In the genomic region with DNA sequence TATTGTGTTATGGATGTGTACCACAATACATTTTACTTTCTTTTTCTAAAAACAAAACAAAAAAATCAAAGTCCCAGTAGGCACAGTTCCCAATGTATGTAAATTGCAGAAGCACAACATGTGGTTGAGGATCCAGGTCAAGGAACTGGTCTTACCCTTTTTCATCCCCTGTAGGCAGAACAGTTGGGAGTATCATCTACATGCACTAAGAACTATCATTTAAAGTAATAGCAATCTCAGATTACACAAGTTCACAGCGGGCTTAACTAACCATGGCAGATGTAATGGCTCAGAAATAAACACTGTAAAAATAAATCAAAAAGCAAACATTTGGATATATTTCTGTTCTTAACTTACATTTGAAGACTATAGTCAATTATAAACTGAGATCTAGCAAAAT, we compare ENCODE assay signal across 16 cellular contexts.
DNase-seq lines count a peak whose midpoint lies in the region; ATAC-seq and TF ChIP-seq lines count a peak whose summit lies in the region.
"Had no signal": no experiment of that assay in that cellular context is flagged by ENCODE, and none has a peak within 500 bp of the region (broad histone marks: within the 10 kb centered on the region; RNA-seq: fewer than 3 reads in every experiment).

No MANE protein-coding gene starts in this region.

- WGBS in psoas muscle, 3 donors, result 25 to 27% (median 25%) methylated on average over 1 of the region's 1 CpG

- H3K4me1 ChIP-seq in psoas muscle, result no peaks in the 10 kb centered on the region
- H3K4me1 ChIP-seq: BLaER1 treated with 17β-estradiol and CSF1 and Interleukin-3, amounts not matched to agents 10 nM and 100 nM; Caco-2; HAP-1; Peyer's patch had no signal

- DNase-seq in NCI-H2081 (lab: John Stamatoyannopoulos, UW), result peak; percentile 33 to 79
- DNase-seq in NCI-H82 (lab: John Stamatoyannopoulos, UW), result peak; percentile 36
- peak; percentile 34 for DNase-seq in astrocyte of the spinal cord (ENCODE audit: low read depth, low spot score)
- DNase-seq in smooth muscle cell of the brain vasculature (ENCODE audit: low read depth, low spot score), result peak; percentile 49
- DNase-seq in psoas muscle, result no peak
- DNase-seq in MG63, result no peak
- DNase-seq: Caco-2, DMS53, NCI-H2171, NCI-H510A, Peyer's patch, SHP77 treated with DMSO at 0.1 percent for 48 hours, T-helper 2 cell had no signal

- no peaks in the 10 kb centered on the region for H3K27me3 ChIP-seq in psoas muscle (ENCODE audit: insufficient read depth in 3 of 3, low read length in 2 of 3)
- H3K27me3 ChIP-seq in MG63, result no peaks in the 10 kb centered on the region
- H3K27me3 ChIP-seq: BLaER1 treated with 17β-estradiol and CSF1 and Interleukin-3, amounts not matched to agents 10 nM and 100 nM; Peyer's patch had no signal

- intact Hi-C loops in psoas muscle (cut with DNase I), result no loop called here

- H3K4me3 ChIP-seq in astrocyte of the spinal cord (ENCODE audit: low read depth, low read length) (no peak overlapping the region), psoas muscle (no peak overlapping the region), MG63 (no peak overlapping the region)
- H3K4me3 ChIP-seq: BLaER1 treated with 17β-estradiol and CSF1 and Interleukin-3, amounts not matched to agents 10 nM and 100 nM; HAP-1; Peyer's patch had no signal

- H3K27ac ChIP-seq in psoas muscle, result no peak overlapping the region
- H3K27ac ChIP-seq: BLaER1 treated with 17β-estradiol and CSF1 and Interleukin-3, amounts not matched to agents 10 nM and 100 nM; Peyer's patch had no signal

- ATAC-seq in psoas muscle (no peak), HG03175 (IDR thresholded peaks at IDR 0.05; ENCODE audit: unreplicated experiment) (no peak)

- TF ChIP-seq CTCF in astrocyte of the spinal cord (IDR thresholded peaks at IDR 0.05; ENCODE audit: low read depth, low read length), result no peak
- no peak for TF ChIP-seq CTCF in psoas muscle (IDR thresholded peaks at IDR 0.05)

- H3K9me3 ChIP-seq in psoas muscle, result peaks cover 4% of the 10 kb centered on the region
- no peaks in the 10 kb centered on the region for H3K9me3 ChIP-seq in MG63
- H3K9me3 ChIP-seq: Caco-2, HAP-1 had no signal

- in situ Hi-C loops in astrocyte of the spinal cord (cut with HindIII; ENCODE audit: low sequenced_read_pairs), result no loop called here

- H3K36me3 ChIP-seq in psoas muscle (ENCODE audit: insufficient read depth in 1 of 2, low read depth in 1 of 2), result no peaks in the 10 kb centered on the region
- no peaks in the 10 kb centered on the region for H3K36me3 ChIP-seq in MG63
- H3K36me3 ChIP-seq: BLaER1 treated with 17β-estradiol and CSF1 and Interleukin-3, amounts not matched to agents 10 nM and 100 nM; HAP-1; Peyer's patch had no signal

Comparison
In these comparisons a context has a peak if more than half of its experiments do, and no peak if none do; other contexts are left out.
1. DNase-seq: peak in NCI-H2081 (2 of 2), NCI-H82 (single experiment), astrocyte of the spinal cord (single experiment) and smooth muscle cell of the brain vasculature (single experiment); none in psoas muscle (0 of 2) and MG63 (single experiment).